30 cellular contexts compared by ENCODE assay signal in the genomic region with DNA sequence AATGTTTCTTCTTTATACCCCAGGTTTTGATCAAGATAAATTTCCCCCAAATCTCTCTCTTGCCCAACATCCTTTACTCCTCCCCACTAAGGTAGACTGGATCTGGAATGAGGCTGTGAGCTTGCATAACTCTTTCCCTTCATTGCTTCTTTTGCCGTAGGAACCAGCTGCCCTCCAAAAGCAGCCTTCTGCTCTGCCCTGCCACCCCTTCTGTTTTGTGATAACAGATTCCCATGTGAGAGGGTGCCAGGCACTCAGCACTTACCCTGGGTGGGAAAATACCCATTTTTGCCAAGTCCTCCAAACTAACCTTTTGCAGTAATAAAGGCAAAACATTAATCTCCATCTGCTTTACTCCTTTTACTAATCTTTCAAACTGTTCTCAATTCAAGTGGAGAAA.
"Had no signal": no experiment of that assay in that cellular context is flagged by ENCODE, and none has a peak within 500 bp of the region (broad histone marks: within the 10 kb centered on the region; RNA-seq: fewer than 3 reads in every experiment).

No MANE protein-coding gene starts in this region.

- H3K27me3 ChIP-seq: ascending aorta, body of pancreas, Peyer's patch, SJSA1 had no signal

- H3K27ac Mint-ChIP-seq: activated CD8-positive, alpha-beta T cell treated with anti-CD3 and anti-CD28 coated beads, Interleukin-2, amount 10 ng/mL, durations not matched to agents 7 days and 5 days; activated naive CD4-positive, alpha-beta T cell treated with anti-CD3 and anti-CD28 coated beads, Interleukin-2, amount 50 U/mL, for 72 hours; activated naive CD8-positive, alpha-beta T cell treated with anti-CD3 and anti-CD28 coated beads, Interleukin-2, amount 50 U/mL, for 24 hours; T-helper 1 cell treated with Interleukin-12 subunit alpha and Interleukin-12 subunit beta and Interleukin-4 antibody, amounts not matched to agents 30 μg/mL and 1 μg/mL, for 36 hours; WTC11 had no signal

- H3K9me3 Mint-ChIP-seq: activated naive CD8-positive, alpha-beta T cell treated with anti-CD3 and anti-CD28 coated beads, Interleukin-2, amount 50 U/mL, for 24 hours; T-helper 1 cell treated with Interleukin-12 subunit alpha and Interleukin-12 subunit beta and Interleukin-4 antibody, amounts not matched to agents 30 μg/mL and 1 μg/mL, for 36 hours; WTC11 had no signal

- H3K4me3 Mint-ChIP-seq: activated CD8-positive, alpha-beta T cell treated with anti-CD3 and anti-CD28 coated beads, Interleukin-2, amount 10 ng/mL, durations not matched to agents 7 days and 5 days; activated naive CD8-positive, alpha-beta T cell treated with anti-CD3 and anti-CD28 coated beads, Interleukin-2, amount 50 U/mL, for 24 hours; activated T-cell treated with anti-CD3 and anti-CD28 coated beads, Interleukin-2, amount 50 U/mL, for 4 hours; T-helper 1 cell treated with Interleukin-12 subunit alpha and Interleukin-12 subunit beta and Interleukin-4 antibody, amounts not matched to agents 30 μg/mL and 1 μg/mL, for 36 hours; WTC11 had no signal

- H3K4me1 ChIP-seq: ascending aorta, body of pancreas, Peyer's patch, SJSA1 had no signal

- ATAC-seq: activated CD8-positive, alpha-beta T cell treated with anti-CD3 and anti-CD28 coated beads, Interleukin-2, amount 10 ng/mL, durations not matched to agents 7 days and 5 days; activated naive CD4-positive, alpha-beta T cell treated with anti-CD3 and anti-CD28 coated beads, Interleukin-2, amount 50 U/mL, for 72 hours; activated naive CD8-positive, alpha-beta T cell treated with anti-CD3 and anti-CD28 coated beads, Interleukin-2, amount 50 U/mL, for 24 hours; activated T-cell treated with anti-CD3 and anti-CD28 coated beads, Interleukin-2, amount 50 U/mL, for 4 hours; body of pancreas; K562; SK-N-SH treated with all-trans-retinoic acid at 6 μM for 48 hours; WTC11 had no signal

- FAIRE-seq: bronchial epithelial cell, colon, K562 had no signal

- H3K27me3 Mint-ChIP-seq: activated naive CD8-positive, alpha-beta T cell treated with anti-CD3 and anti-CD28 coated beads, Interleukin-2, amount 50 U/mL, for 24 hours had no signal

- DNase-seq: activated CD4-positive, alpha-beta T cell treated with anti-CD3 and anti-CD28 coated beads for 48 hours; activated CD4-positive, alpha-beta T cell treated with anti-CD3 and anti-CD28 coated beads, Interleukin-2, amount 50 U/mL, for 4 hours; activated CD4-positive, CD25-positive, alpha-beta regulatory T cell treated with anti-CD3 and anti-CD28 coated beads, Interleukin-2, amount 50 U/mL, for 72 hours; activated CD8-positive, alpha-beta T cell treated with anti-CD3 and anti-CD28 coated beads, Interleukin-2, amount 10 ng/mL, durations not matched to agents 7 days and 5 days; activated effector memory CD4-positive, alpha-beta T cell treated with anti-CD3 and anti-CD28 coated beads, Interleukin-2, amount 50 U/mL, for 16 hours; activated naive CD4-positive, alpha-beta T cell treated with Interleukin-2 at 50 U/mL for 16 hours; activated naive CD8-positive, alpha-beta T cell treated with anti-CD3 and anti-CD28 coated beads, Interleukin-2, amount 50 U/mL, for 24 hours; activated T-cell treated with anti-CD3 and anti-CD28 coated beads, Interleukin-2, amount 50 U/mL, for 4 hours; amniotic stem cell; body of pancreas; central memory CD4-positive, alpha-beta T cell; Karpas-422; MM.1S; NCI-H1105; NCI-H1436; NCI-H187 treated with DMSO at 0.1 percent for 48 hours; NCI-H345; Peyer's patch; Right ventricle myocardium superior; SW 1271 had no signal

- H3K4me1 Mint-ChIP-seq: activated naive CD8-positive, alpha-beta T cell treated with anti-CD3 and anti-CD28 coated beads, Interleukin-2, amount 50 U/mL, for 24 hours had no signal

- H3K9me3 ChIP-seq: ascending aorta, body of pancreas, Peyer's patch, SJSA1 had no signal

- H3K27ac ChIP-seq: ascending aorta, body of pancreas, Peyer's patch, RWPE1, SJSA1 had no signal

- H3K4me3 ChIP-seq: ascending aorta, body of pancreas, K562, Peyer's patch, SJSA1 had no signal

- H3K36me3 ChIP-seq: ascending aorta, Peyer's patch, SJSA1 had no signal

- H3K36me3 Mint-ChIP-seq: activated naive CD4-positive, alpha-beta T cell treated with anti-CD3 and anti-CD28 coated beads, Interleukin-2, amount 50 U/mL, for 72 hours; WTC11 had no signal
